In the genomic region with DNA sequence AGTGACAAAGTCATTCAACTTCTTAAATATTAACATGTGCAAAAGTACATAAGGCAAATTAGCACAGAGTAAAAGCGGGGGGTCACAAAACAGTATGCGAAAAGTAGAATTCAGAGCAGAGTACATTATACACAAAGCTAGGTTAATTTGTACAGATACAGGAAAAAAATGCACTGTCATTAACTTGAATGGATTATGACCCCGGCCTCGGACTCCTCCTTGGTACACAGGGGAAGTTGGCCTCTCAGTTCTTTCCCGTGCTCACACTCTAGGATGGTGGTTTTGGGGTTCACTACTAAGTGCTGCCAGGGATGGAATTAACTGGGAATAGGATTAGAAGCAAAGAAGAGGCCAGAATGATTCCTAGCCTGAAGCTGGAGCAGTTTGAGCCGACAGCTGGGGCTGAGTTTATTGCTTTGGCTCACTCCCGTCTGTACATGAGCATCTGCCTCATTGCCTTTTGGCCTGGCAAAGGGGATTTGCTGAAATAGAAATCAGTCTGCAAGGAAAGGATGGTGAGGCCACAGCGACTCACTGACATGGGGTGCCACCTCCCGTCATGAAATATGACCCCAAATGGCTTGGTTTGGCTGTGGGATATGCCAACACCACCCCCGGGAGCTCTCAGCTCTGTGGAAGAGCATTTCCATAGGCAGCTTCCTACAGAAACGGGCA, we compare ENCODE assay signal across 1 cellular context.
TF ChIP-seq lines count a peak whose summit lies in the region.

No MANE protein-coding gene starts in this region.

TF ChIP-seq in H1, 55 proteins besides CTCF, POLR2A, EP300 and RAD21:
- TF ChIP-seq CREB1 (IDR thresholded peaks at IDR 0.05), result no peak
- no peak for TF ChIP-seq SIN3A (conservative IDR thresholded peaks at IDR 0.05 in 1 of 2, IDR thresholded peaks at IDR 0.05 in 1 of 2; ENCODE audit: low read depth in 1 of 2, low read length in 2 of 2)
